In genomic region chr11:19918302-19919049, GRCh38 we compare ENCODE assay signal across 21 cellular contexts.
A peak's percentile ranks its signal among the peaks of the same experiment; 100 is the strongest.
DNase-seq lines count a peak whose midpoint lies in the region; ATAC-seq and TF ChIP-seq lines count a peak whose summit lies in the region.
"Had no signal": no experiment of that assay in that cellular context is flagged by ENCODE, and none has a peak within 500 bp of the region (broad histone marks: within the 10 kb centered on the region; RNA-seq: fewer than 3 reads in every experiment).

No MANE protein-coding gene starts in this region.

- in situ Hi-C loops in astrocyte of the spinal cord (cut with HindIII; ENCODE audit: low sequenced_read_pairs), result no loop called here

- H3K36me3 Mint-ChIP-seq in HFFc6 (ENCODE audit: low read depth), result peaks cover 24% of the 10 kb centered on the region
- no peaks in the 10 kb centered on the region for H3K36me3 Mint-ChIP-seq in CD8-positive, alpha-beta memory T cell

- no peak overlapping the region for H2AFZ ChIP-seq in fibroblast of lung (ENCODE audit: low read length)
- H2AFZ ChIP-seq: GM23338 had no signal

- H3K27me3 ChIP-seq in fibroblast of lung (ENCODE audit: control insufficient read depth, insufficient read depth, low read length) (no peaks in the 10 kb centered on the region), thoracic aorta (replicated peaks; ENCODE audit: insufficient read depth) (no peaks in the 10 kb centered on the region)
- H3K27me3 ChIP-seq in CD8-positive, alpha-beta memory T cell (ENCODE audit: insufficient read depth, low read length, poor library complexity, severe bottlenecking), result no peaks in the 10 kb centered on the region
- H3K27me3 ChIP-seq: gastrocnemius medialis, left lung had no signal

- POLR2A ChIA-PET in CD8-positive, alpha-beta memory T cell (lab: Charles Lee), result no interaction called here

- no peak overlapping the region for H3K9ac ChIP-seq in fibroblast of lung (ENCODE audit: insufficient read depth, low read length)

- no peak overlapping the region for H3K4me2 ChIP-seq in fibroblast of lung (ENCODE audit: extremely low read depth, insufficient read depth, low read length)
- H3K4me2 ChIP-seq: GM23338 had no signal

- CTCF ChIA-PET in CD8-positive, alpha-beta memory T cell (lab: Charles Lee), result no interaction called here

- peaks cover 12% of the 10 kb centered on the region for H3K4me1 ChIP-seq in fibroblast of lung (ENCODE audit: control insufficient read depth, extremely low read depth, insufficient read depth, low read length)
- H3K4me1 ChIP-seq in thoracic aorta (ENCODE audit: control insufficient read depth in 1 of 2, low read depth in 2 of 2), result peaks cover 50 to 80% of the 10 kb centered on the region in 2 donors
- H3K4me1 ChIP-seq in CD8-positive, alpha-beta memory T cell (ENCODE audit: insufficient read depth, low read length), result no peaks in the 10 kb centered on the region
- H3K4me1 ChIP-seq: gastrocnemius medialis had no signal

- no peak for TF ChIP-seq CTCF in HFFc6 (IDR thresholded peaks at IDR 0.05)
- TF ChIP-seq CTCF in astrocyte of the spinal cord (IDR thresholded peaks at IDR 0.05; ENCODE audit: low read depth, low read length), result no peak
- TF ChIP-seq CTCF in fibroblast of lung (conservative IDR thresholded peaks at IDR 0.05 in 1 of 2, IDR thresholded peaks at IDR 0.05 in 1 of 2; ENCODE audit: low read depth in 1 of 2, low read length in 2 of 2), result no peak
- no peak for TF ChIP-seq CTCF in thoracic aorta (IDR thresholded peaks at IDR 0.05)

- H3K27ac Mint-ChIP-seq in HFFc6, result peak overlapping the region; percentile 97
- H3K27ac Mint-ChIP-seq in CD8-positive, alpha-beta memory T cell, result no peak overlapping the region
- H3K27ac Mint-ChIP-seq: activated naive CD4-positive, alpha-beta T cell treated with anti-CD3 and anti-CD28 coated beads for 36 hours; GM23338 had no signal

- ATAC-seq in thoracic aorta (ENCODE audit: insufficient number of reproducible peaks, low FRiP score, low read depth) (no peak), HG03442 (IDR thresholded peaks at IDR 0.05; ENCODE audit: unreplicated experiment) (no peak), GM21423 (IDR thresholded peaks at IDR 0.05; ENCODE audit: unreplicated experiment) (no peak)
- ATAC-seq: GM23338, K562 had no signal

- H3K27me3 Mint-ChIP-seq in HFFc6 (ENCODE audit: insufficient read depth), result peaks cover 2% of the 10 kb centered on the region; the same call in 1 of the 2 replicates
- peaks cover 9 to 13% of the 10 kb centered on the region in 2 donors for H3K27me3 Mint-ChIP-seq in CD8-positive, alpha-beta memory T cell

- no peaks in the 10 kb centered on the region for H3K9me3 Mint-ChIP-seq in HFFc6
- peaks cover 0 to 2% (median 0%) of the 10 kb centered on the region in 5 donors for H3K9me3 Mint-ChIP-seq in CD8-positive, alpha-beta memory T cell
- H3K9me3 Mint-ChIP-seq: activated naive CD4-positive, alpha-beta T cell treated with anti-CD3 and anti-CD28 coated beads for 36 hours; brain; GM23338 had no signal

- no peak for DNase-seq in HFFc6
- peak; percentile 45 for DNase-seq in astrocyte of the spinal cord (ENCODE audit: low read depth, low spot score)
- peak in 1 of 2 donors; percentile 83 for DNase-seq in fibroblast of lung (ENCODE audit: low read depth in 2 of 2)
- no peak for DNase-seq in thoracic aorta (ENCODE audit: low spot score)
- DNase-seq in glomerular visceral epithelial cell (ENCODE audit: extremely low spot score), result no peak
- DNase-seq in CD8-positive, alpha-beta memory T cell, result no peak
- DNase-seq: activated CD4-positive, alpha-beta T cell treated with anti-CD3 and anti-CD28 coated beads for 48 hours; activated naive CD4-positive, alpha-beta T cell treated with anti-CD3 and anti-CD28 coated beads for 36 hours; DMS 273 treated with DMSO at 0.1 percent for 48 hours; effector CD8-positive, alpha-beta T cell; gastrocnemius medialis; NCI-H69; OCI-M1; stimulated activated CD4-positive, alpha-beta T cell treated with anti-CD3 and anti-CD28 coated beads, Interleukin-4, amount 100 ng/mL, for 1 hour had no signal

- H3K27ac ChIP-seq in fibroblast of lung (ENCODE audit: insufficient read depth, low read length) (peak overlapping the region; percentile 41), thoracic aorta (peak overlapping the region; percentile 47 to 68)
- no peak overlapping the region for H3K27ac ChIP-seq in CD8-positive, alpha-beta memory T cell (ENCODE audit: low read depth, low read length)
- H3K27ac ChIP-seq: gastrocnemius medialis, HL-60 had no signal

- H3K4me1 Mint-ChIP-seq in HFFc6 (ENCODE audit: low read depth), result peaks cover 69% of the 10 kb centered on the region
- H3K4me1 Mint-ChIP-seq in CD8-positive, alpha-beta memory T cell, result no peaks in the 10 kb centered on the region

- no peaks in the 10 kb centered on the region for H3K9me3 ChIP-seq in fibroblast of lung (ENCODE audit: control insufficient read depth, insufficient read depth, low read depth, low read length)
- H3K9me3 ChIP-seq in thoracic aorta, result no peaks in the 10 kb centered on the region
- H3K9me3 ChIP-seq in CD8-positive, alpha-beta memory T cell (ENCODE audit: low read length), result no peaks in the 10 kb centered on the region
- H3K9me3 ChIP-seq: gastrocnemius medialis, left lung had no signal

- H3K36me3 ChIP-seq in fibroblast of lung (ENCODE audit: control insufficient read depth, insufficient read depth, low read length) (peaks cover 2% of the 10 kb centered on the region), thoracic aorta (peaks cover 10% of the 10 kb centered on the region)
- H3K36me3 ChIP-seq in CD8-positive, alpha-beta memory T cell (ENCODE audit: insufficient read depth, low read length), result no peaks in the 10 kb centered on the region
- H3K36me3 ChIP-seq: gastrocnemius medialis, left lung had no signal

- peaks cover 4% of the 10 kb centered on the region for H3K79me2 ChIP-seq in fibroblast of lung (ENCODE audit: control insufficient read depth, insufficient read depth, low read length)

- peak overlapping the region; percentile 79 for H3K4me3 Mint-ChIP-seq in HFFc6
- H3K4me3 Mint-ChIP-seq in CD8-positive, alpha-beta memory T cell, result no peak overlapping the region
- H3K4me3 Mint-ChIP-seq: activated naive CD4-positive, alpha-beta T cell treated with anti-CD3 and anti-CD28 coated beads for 36 hours; brain; GM23338 had no signal

- H4K20me1 ChIP-seq in fibroblast of lung (ENCODE audit: control insufficient read depth, extremely low read depth, insufficient read depth, low read length), result no peaks in the 10 kb centered on the region

- H3K4me3 ChIP-seq in astrocyte of the spinal cord (ENCODE audit: low read depth, low read length), result no peak overlapping the region
- H3K4me3 ChIP-seq in fibroblast of lung (replicated peaks in 1 of 4; ENCODE audit: control extremely low read depth in 1 of 4, insufficient read depth in 1 of 4, low read depth in 3 of 4, low read length in 4 of 4), result no peak overlapping the region
- H3K4me3 ChIP-seq in thoracic aorta, result peak overlapping the region; percentile 38
- no peak overlapping the region for H3K4me3 ChIP-seq in CD8-positive, alpha-beta memory T cell (ENCODE audit: low read length)
- H3K4me3 ChIP-seq: gastrocnemius medialis, GM23338, K562, left lung had no signal
